Comparison of ENCODE assay signal across 13 cellular contexts in genomic region chr1:219120625-219121544, GRCh38. TPM values are rescaled to one million over a fixed set of nuclear protein-coding genes. Genes with fewer than 3 reads are reported as not detected.
DNase-seq lines count a peak whose midpoint lies in the region; ATAC-seq and TF ChIP-seq lines count a peak whose summit lies in the region.
"Had no signal": no experiment of that assay in that cellular context is flagged by ENCODE, and none has a peak within 500 bp of the region (broad histone marks: within the 10 kb centered on the region; RNA-seq: fewer than 3 reads in every experiment).

No MANE protein-coding gene starts in this region.

- H3K4me3 ChIP-seq in HAP-1, result no peak overlapping the region
- H3K4me3 ChIP-seq in adipocyte (ENCODE audit: low read length), result peak overlapping the region; percentile 61
- H3K4me3 ChIP-seq in testis, result no peak overlapping the region
- H3K4me3 ChIP-seq: GM12878, lower lobe of right lung had no signal

- H3K36me3 ChIP-seq in HAP-1 (replicated peaks) (no peaks in the 10 kb centered on the region), adipocyte (ENCODE audit: control insufficient read depth, insufficient read depth, low read length, severe bottlenecking) (no peaks in the 10 kb centered on the region), testis (ENCODE audit: low read depth, missing control alignments) (no peaks in the 10 kb centered on the region)
- H3K36me3 ChIP-seq: lower lobe of right lung had no signal

- WGBS in testis, 2 donors, result 49 to 53% methylated on average over 6 of the region's 6 CpGs

- H3K9me3 ChIP-seq in HAP-1 (no peaks in the 10 kb centered on the region), adipocyte (ENCODE audit: control insufficient read depth, low read length) (no peaks in the 10 kb centered on the region), testis (no peaks in the 10 kb centered on the region)
- H3K9me3 ChIP-seq: lower lobe of right lung had no signal

- H3K4me1 ChIP-seq in HAP-1 (peaks cover 9% of the 10 kb centered on the region; the same call in 1 of the 2 replicates), adipocyte (ENCODE audit: control insufficient read depth, insufficient read depth, low read length) (peaks cover 47% of the 10 kb centered on the region), testis (peaks cover 13% of the 10 kb centered on the region)
- H3K4me1 ChIP-seq: lower lobe of right lung had no signal

- no peak overlapping the region for H3K27ac ChIP-seq in testis
- H3K27ac ChIP-seq: lower lobe of right lung had no signal

- TF ChIP-seq CTCF in testis (IDR thresholded peaks at IDR 0.05), result no peak

- intact Hi-C loops in left cardiac atrium (cut with DNase I) (no loop called here), testis (cut with DNase I; ENCODE audit: low total_unique reads) (no loop called here)

- no peak for TF ChIP-seq POLR2A in testis (IDR thresholded peaks at IDR 0.05)

- in situ Hi-C loops in HAP-1 (cut with MboI; ENCODE audit: low sequenced_read_pairs), result no loop called here

- H3K27me3 ChIP-seq in HAP-1 (ENCODE audit: low read depth) (no peaks in the 10 kb centered on the region), adipocyte (replicated peaks; ENCODE audit: control insufficient read depth, insufficient read depth, low read length) (no peaks in the 10 kb centered on the region), testis (no peaks in the 10 kb centered on the region)

- DNase-seq in HAP-1 (ENCODE audit: low spot score in 2 of 2) (peak; percentile 31 to 65), adipocyte (ENCODE audit: low read depth) (peak; percentile 97), left cardiac atrium (peak; percentile 24), testis (peak; percentile 78), COLO668 (lab: John Stamatoyannopoulos, UW; ENCODE audit: unreplicated experiment) (no peak), NCI-H2107 treated with DMSO at 0.1 percent for 48 hours (lab: John Stamatoyannopoulos, UW; ENCODE audit: unreplicated experiment) (no peak)
- DNase-seq: dermis blood vessel endothelial cell; lower lobe of right lung; stimulated activated CD4-positive, alpha-beta T cell treated with anti-CD3 and anti-CD28 coated beads, Interleukin-2, amount 100 ng/mL, for 48 hours had no signal

- ATAC-seq in left cardiac atrium (peak; percentile 86 to 90), GM21576 (IDR thresholded peaks at IDR 0.05; ENCODE audit: unreplicated experiment) (no peak), GM19397 (IDR thresholded peaks at IDR 0.05; ENCODE audit: unreplicated experiment) (no peak)
- ATAC-seq: GM12878, HCT116 had no signal

- H3K9ac ChIP-seq in adipocyte (ENCODE audit: low read length), result peak overlapping the region; percentile 76

RNA-seq across cellular contexts. Expression of gene LYPLAL1, which starts 52.8 kb away (rescaled TPM):
- total RNA-seq in left cardiac atrium (10 to 100 TPM; 53.1 to 57.9 TPM), testis (10 to 100 TPM; 20.8 to 26.5 TPM)
- 33.8 TPM for polyA plus RNA-seq in testis (ENCODE audit: insufficient read depth, low read depth, low replicate concordance)

Comparison
In these comparisons a context has a peak if more than half of its experiments do, and no peak if none do; other contexts are left out.
1. DNase-seq: peak in HAP-1 (2 of 2), adipocyte (single experiment), left cardiac atrium (single experiment) and testis (single experiment); none in COLO668 (single experiment) and NCI-H2107 treated with DMSO at 0.1 percent for 48 hours (single experiment).
2. ATAC-seq: peak in left cardiac atrium (2 of 2); none in GM21576 (single experiment) and GM19397 (single experiment).